ENCODE assay signal across 15 cellular contexts in the genomic region with DNA sequence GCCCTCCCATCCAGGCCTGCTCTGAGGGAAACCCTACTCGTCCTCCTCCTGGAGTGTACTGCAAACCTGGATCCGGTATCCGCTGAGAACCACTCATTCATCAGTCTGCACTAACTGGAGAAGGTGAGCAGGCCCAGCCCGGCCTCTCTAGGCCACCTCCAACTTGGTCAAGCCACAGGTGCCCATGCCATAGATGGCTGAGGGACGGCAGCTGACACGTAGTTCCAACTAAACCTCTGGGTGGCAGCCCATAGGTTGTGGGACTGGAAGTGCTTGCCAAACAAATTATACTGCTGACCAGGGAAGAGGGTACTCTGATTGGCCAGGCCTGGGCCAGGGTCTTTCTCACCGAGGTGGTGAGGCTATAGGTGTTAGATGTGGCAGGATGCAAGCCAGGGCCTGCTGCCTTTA. TPM values are rescaled to one million over a fixed set of nuclear protein-coding genes. Genes with fewer than 3 reads are reported as not detected.
DNase-seq lines count a peak whose midpoint lies in the region; ATAC-seq and TF ChIP-seq lines count a peak whose summit lies in the region.
"Had no signal": no experiment of that assay in that cellular context is flagged by ENCODE, and none has a peak within 500 bp of the region (broad histone marks: within the 10 kb centered on the region; RNA-seq: fewer than 3 reads in every experiment).

No MANE protein-coding gene starts in this region.

- H3K4me3 ChIP-seq in IMR-90 (ENCODE audit: insufficient read depth, low read depth, low read length) (no peak overlapping the region), neuronal stem cell (ENCODE audit: low read length in 2 of 2) (no peak overlapping the region)
- H3K4me3 ChIP-seq: psoas muscle, tibial nerve had no signal

- peaks cover 17% of the 10 kb centered on the region for H3K36me3 Mint-ChIP-seq in endothelial cell (ENCODE audit: low read depth, unreplicated experiment)

- DNase-seq in GM20000 (ENCODE audit: low spot score) = no peak
- DNase-seq in IMR-90 = no peak
- DNase-seq in endothelial cell (ENCODE audit: low spot score) = no peak
- DNase-seq in neuronal stem cell (ENCODE audit: low spot score) = no peak
- no peak for DNase-seq in GM19240 (ENCODE audit: insufficient read length, low spot score)
- DNase-seq: activated CD8-positive, alpha-beta memory T cell treated with anti-CD3 and anti-CD28 coated beads, Interleukin-2, amount 50 U/mL, for 48 hours; CD4-positive, CD25-positive, alpha-beta regulatory T cell; KBM-7; NCI-H1105 treated with DMSO at 0.1 percent for 48 hours; OCI-M1 had no signal

- H2BK20ac ChIP-seq in IMR-90 (ENCODE audit: low read depth, low read length) = no peak overlapping the region

- H3K9me3 Mint-ChIP-seq in endothelial cell (ENCODE audit: unreplicated experiment) = no peaks in the 10 kb centered on the region
- H3K9me3 Mint-ChIP-seq: CD4-positive, CD25-positive, alpha-beta regulatory T cell had no signal

- H3K27me3 Mint-ChIP-seq in endothelial cell (ENCODE audit: unreplicated experiment) = peaks cover 16% of the 10 kb centered on the region
- H3K27me3 Mint-ChIP-seq: CD4-positive, CD25-positive, alpha-beta regulatory T cell had no signal

- peaks cover 13% of the 10 kb centered on the region for H3K9me1 ChIP-seq in IMR-90 (ENCODE audit: insufficient read depth, low read length)

- dilution Hi-C loops in IMR-90 (cut with HindIII; ENCODE audit: low sequenced_read_pairs, unreplicated experiment) = no loop called here

- H2AK9ac ChIP-seq in IMR-90 (replicated peaks; ENCODE audit: low read depth, low read length, poor library complexity) = peak overlapping the region; percentile 55

- H3K56ac ChIP-seq in IMR-90 (ENCODE audit: extremely low read depth, insufficient read depth, low read length) = no peak overlapping the region

- H3K27ac ChIP-seq in IMR-90 (ENCODE audit: insufficient read depth, low read length) (no peak overlapping the region), neuronal stem cell (replicated peaks; ENCODE audit: low read length) (no peak overlapping the region)
- H3K27ac ChIP-seq: epithelial cell of prostate, psoas muscle had no signal

- no peak overlapping the region for H2AK5ac ChIP-seq in IMR-90 (ENCODE audit: low read depth, low read length)
- no peak overlapping the region for H2AK5ac ChIP-seq in neuronal stem cell (ENCODE audit: low read depth, low read length)

- POLR2A ChIA-PET in IMR-90 (lab: Charles Lee; ENCODE audit: unreplicated experiment) = no interaction called here

- TF ChIP-seq CTCF in GM20000 (IDR thresholded peaks at IDR 0.05; ENCODE audit: extremely low read depth, missing control alignments) (peak; percentile 7), IMR-90 (conservative IDR thresholded peaks at IDR 0.05; ENCODE audit: low read depth, low read length) (no peak), endothelial cell (IDR thresholded peaks at IDR 0.05; ENCODE audit: unreplicated experiment) (no peak)

- H3K18ac ChIP-seq in IMR-90 (ENCODE audit: low read depth, low read length) (no peak overlapping the region), neuronal stem cell (ENCODE audit: low read length) (no peak overlapping the region)

- H3K4me1 Mint-ChIP-seq in endothelial cell (ENCODE audit: unreplicated experiment) = peaks cover 38% of the 10 kb centered on the region

- H2BK120ac ChIP-seq in IMR-90 (ENCODE audit: low read depth, low read length) = no peak overlapping the region
- no peak overlapping the region for H2BK120ac ChIP-seq in neuronal stem cell (ENCODE audit: low read depth, low read length)

- H3K14ac ChIP-seq in IMR-90 (replicated peaks; ENCODE audit: low read depth, low read length) (no peak overlapping the region), neuronal stem cell (ENCODE audit: low read length) (peak overlapping the region; percentile 22)

- H2BK5ac ChIP-seq in IMR-90 (ENCODE audit: low read depth, low read length, poor library complexity, severe bottlenecking) = no peak overlapping the region
- H2BK5ac ChIP-seq in neuronal stem cell (ENCODE audit: low read length) = no peak overlapping the region

- H3K4me1 ChIP-seq in IMR-90 (ENCODE audit: control insufficient read depth, insufficient read depth, low read length) (peaks cover 3% of the 10 kb centered on the region), neuronal stem cell (ENCODE audit: control insufficient read depth in 2 of 2, insufficient read depth in 1 of 2, low read depth in 1 of 2, low read length in 2 of 2) (peaks cover 4 to 23% of the 10 kb centered on the region in 2 donors)

- BruUV-seq in IMR-90 (replicated peaks; lab: Mats Ljungman, UMichigan) = no TSS peak

- H3K79me1 ChIP-seq in IMR-90 (ENCODE audit: low read depth in 1 of 2, low read length in 2 of 2) (peaks cover 0 to 67% of the 10 kb centered on the region in 2 experiments; a peak in 3 of 4 replicates), neuronal stem cell (ENCODE audit: low read depth, low read length) (no peaks in the 10 kb centered on the region)

- H3K9ac ChIP-seq in IMR-90 (ENCODE audit: low read depth, low read length) (no peak overlapping the region), neuronal stem cell (ENCODE audit: low read depth, low read length, poor library complexity) (no peak overlapping the region)

- TF ChIP-seq RAD21 in IMR-90 (IDR thresholded peaks at IDR 0.05; ENCODE audit: low read length) = no peak

- CTCF ChIA-PET in IMR-90 (lab: Yijun Ruan, JAX) = no interaction called here

- H3K27ac Mint-ChIP-seq in endothelial cell (ENCODE audit: unreplicated experiment) = no peak overlapping the region

- H3K23ac ChIP-seq in IMR-90 (ENCODE audit: low read depth, low read length) (no peak overlapping the region), neuronal stem cell (ENCODE audit: low read depth, low read length, poor library complexity) (no peak overlapping the region)

- no peak overlapping the region for H2BK12ac ChIP-seq in neuronal stem cell (ENCODE audit: low read length)

- no peak overlapping the region for H4K8ac ChIP-seq in IMR-90 (ENCODE audit: low read depth in 2 of 2, low read length in 2 of 2)
- no peak overlapping the region for H4K8ac ChIP-seq in neuronal stem cell (ENCODE audit: low read depth, low read length)

- no peak for TF ChIP-seq POLR2A in IMR-90 (IDR thresholded peaks at IDR 0.05; ENCODE audit: low read depth, low read length)

- H3K4ac ChIP-seq in IMR-90 (ENCODE audit: low read depth, low read length) = no peak overlapping the region
- no peak overlapping the region for H3K4ac ChIP-seq in neuronal stem cell (ENCODE audit: low read length)

- in situ Hi-C loops in IMR-90 (cut with MboI; ENCODE audit: low sequenced_read_pairs) = no loop called here

- H4K91ac ChIP-seq in IMR-90 (ENCODE audit: insufficient read depth, low read depth, low read length) (no peak overlapping the region), neuronal stem cell (ENCODE audit: low read depth, low read length, poor library complexity) (no peak overlapping the region)

- intact Hi-C loops in IMR-90 (cut with micrococcal nuclease) = loop anchor here (2.0 kb wide), 1 partner anchor 191 kb away; a partner anchor contains a TSS

- peak overlapping the region; percentile 24 for H3K4me3 Mint-ChIP-seq in endothelial cell (ENCODE audit: unreplicated experiment)

- peaks cover 7% of the 10 kb centered on the region; the same call in 1 of the 2 replicates for H3K36me3 ChIP-seq in IMR-90 (ENCODE audit: control insufficient read depth, insufficient read depth, low read length)
- H3K36me3 ChIP-seq in neuronal stem cell (replicated peaks in 1 of 2; ENCODE audit: control insufficient read depth in 2 of 2, insufficient read depth in 2 of 2, low read length in 2 of 2) = peaks cover 0 to 8% of the 10 kb centered on the region in 2 donors
- H3K36me3 ChIP-seq: tibial nerve had no signal

- H2BK15ac ChIP-seq in IMR-90 (ENCODE audit: low read depth, low read length) = no peak overlapping the region
- no peak overlapping the region for H2BK15ac ChIP-seq in neuronal stem cell (ENCODE audit: low read length)

- H2AFZ ChIP-seq in IMR-90 (replicated peaks; ENCODE audit: low read length, poor library complexity) (no peak overlapping the region), neuronal stem cell (ENCODE audit: low read length) (no peak overlapping the region)

- H3K27me3 ChIP-seq in IMR-90 (ENCODE audit: control insufficient read depth, insufficient read depth, low read length) = no peaks in the 10 kb centered on the region; the same call in 1 of the 2 replicates
- H3K27me3 ChIP-seq in neuronal stem cell (ENCODE audit: control insufficient read depth in 3 of 3, insufficient read depth in 3 of 3, low read depth in 1 of 3, low read length in 3 of 3) = peaks cover 0 to 21% (median 0%) of the 10 kb centered on the region in 3 experiments
- H3K27me3 ChIP-seq: tibial nerve had no signal

- ATAC-seq in IMR-90 (ENCODE audit: low read depth) (no peak), HG02588 (IDR thresholded peaks at IDR 0.05; ENCODE audit: unreplicated experiment) (no peak), HG03097 (IDR thresholded peaks at IDR 0.05; ENCODE audit: low FRiP score, unreplicated experiment) (no peak)

- no peak overlapping the region for H3K4me2 ChIP-seq in IMR-90 (ENCODE audit: low read depth, low read length)
- no peak overlapping the region for H3K4me2 ChIP-seq in neuronal stem cell (ENCODE audit: insufficient read depth, low read length, poor library complexity, severe bottlenecking)

- no peak overlapping the region for H4K5ac ChIP-seq in IMR-90 (ENCODE audit: low read depth, low read length)

- H4K20me1 ChIP-seq in IMR-90 (ENCODE audit: insufficient read depth, low read length) = peaks cover 97% of the 10 kb centered on the region

- no peaks in the 10 kb centered on the region for H3K9me3 ChIP-seq in IMR-90 (ENCODE audit: control insufficient read depth, insufficient read depth, low read length)
- H3K9me3 ChIP-seq in neuronal stem cell (replicated peaks in 1 of 2; ENCODE audit: control insufficient read depth in 2 of 2, insufficient read depth in 1 of 2, low read depth in 1 of 2, low read length in 2 of 2) = no peaks in the 10 kb centered on the region
- H3K9me3 ChIP-seq: psoas muscle, tibial nerve had no signal

- no CpG with 5 or more reads among the region's 7 CpGs for WGBS in IMR-90 (ENCODE audit: extremely low coverage in 2 of 2, insufficient read length in 1 of 2), 2 experiments
- WGBS in neuronal stem cell (ENCODE audit: extremely low coverage in 2 of 2, insufficient read length in 2 of 2, insufficient replicate concordance in 1 of 2), 2 donors = no CpG with 5 or more reads among the region's 7 CpGs

TF ChIP-seq in IMR-90, 13 proteins besides CTCF, POLR2A, EP300 and RAD21:
- TF ChIP-seq SMC3 (IDR thresholded peaks at IDR 0.05; ENCODE audit: low read depth, low read length) (no peak), CEBPB (IDR thresholded peaks at IDR 0.05; ENCODE audit: low read depth, low read length) (no peak), CHD1 (IDR thresholded peaks at IDR 0.05; ENCODE audit: low read depth, low read length) (no peak)
TF ChIP-seq in IMR-90: peak in this region for 0.

RNA-seq across cellular contexts. Expression of a gene that starts 5.9 kb away (rescaled TPM):
- 1.9 and 2.0 TPM in 2 replicates for total RNA-seq in IMR-90 (2012; rRNA removed)
- polyA plus RNA-seq in IMR-90 (2012; rRNA removed) = 0.11 and 0.14 TPM in 2 replicates
- polyA plus RNA-seq in IMR-90 (2012; cell fraction: cytosol; rRNA removed) = under 0.01 TPM in 2 replicates
- 0.57 and 1.3 TPM in 2 replicates for polyA plus RNA-seq in IMR-90 (2012; cell fraction: nucleus; rRNA removed; ENCODE audit: low replicate concordance)
- 1.2 TPM for total RNA-seq in endothelial cell (ENCODE audit: unreplicated experiment)
- 0.08 TPM for polyA plus RNA-seq in neuronal stem cell (2013, experiment 1 of 2)
- 0.11 TPM for polyA plus RNA-seq in neuronal stem cell (2013, experiment 2 of 2)
